In genomic region chr6:79813854-79814477, GRCh38 we compare ENCODE assay signal across 8 cellular contexts.
DNase-seq lines count a peak whose midpoint lies in the region; ATAC-seq, FAIRE-seq and TF ChIP-seq lines count a peak whose summit lies in the region.

No MANE protein-coding gene starts in this region.

- CTCF ChIA-PET in A673 (lab: Charles Lee), result no interaction called here

- peak; percentile 94 for ATAC-seq in HG02798 (IDR thresholded peaks at IDR 0.05; ENCODE audit: poor library complexity, unreplicated experiment)
- ATAC-seq in body of pancreas, result peak; percentile 87

- POLR2A ChIA-PET in A673 (lab: Charles Lee; ENCODE audit: low non-redundant PET), result no interaction called here

- DNase-seq in A673 (ENCODE audit: low spot score), result peak; percentile 70
- peak; percentile 56 for DNase-seq in GM13976 (ENCODE audit: low spot score)
- peak; percentile 53 for DNase-seq in NCI-H128 (lab: John Stamatoyannopoulos, UW; ENCODE audit: unreplicated experiment)
- peak; percentile 80 to 85 (median 82) for DNase-seq in body of pancreas
- peak; percentile 40 to 50 (median 43) for DNase-seq in stimulated activated CD4-positive, alpha-beta T cell treated with anti-CD3 and anti-CD28 coated beads, Interleukin-1b, Interleukin-23, amount 100 ng/mL, for 24 hours (ENCODE audit: low read depth in 4 of 4, low spot score in 1 of 4)

- peak; percentile 93 for TF ChIP-seq CTCF in A673 (conservative IDR thresholded peaks at IDR 0.05; ENCODE audit: low read depth, low read length)
- TF ChIP-seq CTCF in GM13976 (IDR thresholded peaks at IDR 0.05; ENCODE audit: borderline replicate concordance, control extremely low read depth, extremely low read depth, insufficient read depth, missing control alignments), result peak; percentile 80
- peak; percentile 71 to 97 (median 82) for TF ChIP-seq CTCF in body of pancreas (IDR thresholded peaks at IDR 0.05)

- in situ Hi-C loops in GM13976 (cut with MboI; ENCODE audit: low sequenced_read_pairs, unreplicated experiment), result no loop called here

- TF ChIP-seq POLR2A in body of pancreas (IDR thresholded peaks at IDR 0.05), result no peak

- intact Hi-C loops in A673 (cut with micrococcal nuclease; ENCODE audit: unreplicated experiment) (loop anchor here (1.0 kb wide), 1 partner anchor 36 kb away; no protein-coding TSS in a partner anchor), body of pancreas (cut with DNase I) (no loop called here)

- H3K27ac ChIP-seq in A673 (ENCODE audit: low read depth, low read length, poor library complexity, severe bottlenecking) (no peak overlapping the region), body of pancreas (no peak overlapping the region)

- H3K36me3 ChIP-seq in A673 (ENCODE audit: insufficient read depth, low read length, poor library complexity, severe bottlenecking) (no peaks in the 10 kb centered on the region), body of pancreas (replicated peaks in 1 of 2; ENCODE audit: insufficient read depth in 1 of 2, low read depth in 2 of 2) (no peaks in the 10 kb centered on the region)

- WGBS in body of pancreas, 2 donors, result 1 to 3% methylated on average over 3 of the region's 3 CpGs

- H3K9me3 ChIP-seq in A673 (ENCODE audit: low read depth, low read length, poor library complexity, severe bottlenecking), result no peaks in the 10 kb centered on the region
- no peaks in the 10 kb centered on the region for H3K9me3 ChIP-seq in body of pancreas

- H3K4me3 ChIP-seq in A673 (ENCODE audit: low read depth, low read length, poor library complexity, severe bottlenecking) (no peak overlapping the region), body of pancreas (no peak overlapping the region)

- BruUV-seq in A673 (replicated peaks; lab: Mats Ljungman, UMichigan), result no TSS peak

- FAIRE-seq in TTC549 (lab: Jason Lieb, UNC) (peak; percentile 88), islet of Langerhans (lab: Jason Lieb, UNC) (peak; percentile 92)

- peaks cover 30% of the 10 kb centered on the region for H3K4me1 ChIP-seq in A673 (ENCODE audit: insufficient read depth, low read length, poor library complexity, severe bottlenecking)
- H3K4me1 ChIP-seq in body of pancreas, result no peaks in the 10 kb centered on the region

- no peaks in the 10 kb centered on the region for H3K27me3 ChIP-seq in A673 (replicated peaks; ENCODE audit: insufficient read depth, low read depth, low read length, poor library complexity)
- no peaks in the 10 kb centered on the region for H3K27me3 ChIP-seq in body of pancreas
